11 cellular contexts compared by ENCODE assay signal in the genomic region with DNA sequence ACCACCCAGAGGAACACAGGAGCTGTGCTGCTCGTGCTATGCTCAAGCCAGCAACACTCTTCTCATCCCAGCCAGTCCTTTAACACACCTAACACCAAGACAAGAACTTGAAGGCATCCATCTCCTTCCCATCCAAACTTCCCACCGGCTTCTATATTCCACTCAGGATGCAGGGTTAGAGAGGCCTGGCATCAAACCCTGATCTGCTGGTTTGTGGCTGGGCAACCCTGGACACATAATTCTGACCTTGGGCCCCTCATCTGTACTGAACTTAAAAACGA. TPM values are rescaled to one million over a fixed set of nuclear protein-coding genes. Genes with fewer than 3 reads are reported as not detected.
A peak's percentile ranks its signal among the peaks of the same experiment; 100 is the strongest.
DNase-seq lines count a peak whose midpoint lies in the region; ATAC-seq, FAIRE-seq and TF ChIP-seq lines count a peak whose summit lies in the region.
"Had no signal": no experiment of that assay in that cellular context is flagged by ENCODE, and none has a peak within 500 bp of the region (broad histone marks: within the 10 kb centered on the region; RNA-seq: fewer than 3 reads in every experiment).

No MANE protein-coding gene starts in this region.

- H3K79me2 ChIP-seq in endothelial cell of umbilical vein (ENCODE audit: control insufficient read depth, insufficient read depth, low read length) (peaks cover 30% of the 10 kb centered on the region), HepG2 (ENCODE audit: insufficient read depth, low read length) (no peaks in the 10 kb centered on the region)

- peak overlapping the region in 1 of 3 experiments; percentile 81 for H3K4me3 ChIP-seq in endothelial cell of umbilical vein (replicated peaks in 1 of 3; ENCODE audit: insufficient read depth in 1 of 3, low read depth in 1 of 3, low read length in 3 of 3)
- H3K4me3 ChIP-seq in HepG2 (replicated peaks in 1 of 3; ENCODE audit: insufficient read depth in 1 of 3, low read depth in 2 of 3, low read length in 3 of 3) = no peak overlapping the region
- no peak overlapping the region for H3K4me3 ChIP-seq in WERI-Rb-1 (ENCODE audit: low read depth, low read length)
- H3K4me3 ChIP-seq: lung had no signal

- H3K27me3 ChIP-seq in endothelial cell of umbilical vein (ENCODE audit: control insufficient read depth in 2 of 2, insufficient read depth in 2 of 2, low read length in 2 of 2) (no peaks in the 10 kb centered on the region), HepG2 (ENCODE audit: control insufficient read depth in 1 of 2, insufficient read depth in 2 of 2, low read length in 2 of 2) (no peaks in the 10 kb centered on the region), WERI-Rb-1 (ENCODE audit: insufficient read depth, low read depth, severe bottlenecking) (no peaks in the 10 kb centered on the region)
- H3K27me3 ChIP-seq: Peyer's patch had no signal

- peaks cover 72% of the 10 kb centered on the region for H3K4me1 Mint-ChIP-seq in activated CD4-positive, alpha-beta T cell treated with anti-CD3 and anti-CD28 coated beads for 36 hours
- peaks cover 74% of the 10 kb centered on the region for H3K4me1 Mint-ChIP-seq in stimulated activated effector memory CD8-positive, alpha-beta T cell treated with anti-CD3 and anti-CD28 coated beads, Interleukin-12 subunit alpha, Interleukin-12 subunit beta, amount 100 ng/mL, for 72 hours

- H3K36me3 Mint-ChIP-seq in activated CD4-positive, alpha-beta T cell treated with anti-CD3 and anti-CD28 coated beads for 36 hours (ENCODE audit: low read depth) = peaks cover 55% of the 10 kb centered on the region
- H3K36me3 Mint-ChIP-seq in stimulated activated effector memory CD8-positive, alpha-beta T cell treated with anti-CD3 and anti-CD28 coated beads, Interleukin-12 subunit alpha, Interleukin-12 subunit beta, amount 100 ng/mL, for 72 hours = peaks cover 71% of the 10 kb centered on the region

- ATAC-seq in activated CD4-positive, alpha-beta T cell treated with anti-CD3 and anti-CD28 coated beads for 36 hours = no peak
- ATAC-seq in stimulated activated effector memory CD8-positive, alpha-beta T cell treated with anti-CD3 and anti-CD28 coated beads, Interleukin-12 subunit alpha, Interleukin-12 subunit beta, amount 100 ng/mL, for 72 hours = no peak
- ATAC-seq in HepG2 = no peak

- peak overlapping the region; percentile 99 for H3K4me3 Mint-ChIP-seq in activated CD4-positive, alpha-beta T cell treated with anti-CD3 and anti-CD28 coated beads for 36 hours
- H3K4me3 Mint-ChIP-seq in stimulated activated effector memory CD8-positive, alpha-beta T cell treated with anti-CD3 and anti-CD28 coated beads, Interleukin-12 subunit alpha, Interleukin-12 subunit beta, amount 100 ng/mL, for 72 hours = peak overlapping the region; percentile 99

- POLR2A ChIA-PET in activated CD4-positive, alpha-beta T cell treated with anti-CD3 and anti-CD28 coated beads for 36 hours (lab: Charles Lee) = interaction anchor here (2.7 to 6.8 kb wide), 2 partner anchors 10 to 15 kb away, joined by 12 to 99 read pairs; a partner anchor contains a TSS
- POLR2A ChIA-PET in RWPE1 (lab: Yijun Ruan, JAX; ENCODE audit: low non-redundant PET) = interaction anchor here (0.6 to 0.7 kb wide), 2 partner anchors 12 to 1389 kb away, joined by 3 to 4 read pairs; no protein-coding TSS in a partner anchor
- POLR2A ChIA-PET in endothelial cell of umbilical vein (lab: Charles Lee) = interaction anchor here (1.6 kb wide), 1 partner anchor 13 kb away, joined by 7 read pairs; no protein-coding TSS in a partner anchor
- POLR2A ChIA-PET in HepG2 (lab: Yijun Ruan, JAX) = no interaction called here

- H4K20me1 ChIP-seq in endothelial cell of umbilical vein (replicated peaks; ENCODE audit: control insufficient read depth, extremely low read depth, insufficient read depth, low read length) = no peaks in the 10 kb centered on the region
- no peaks in the 10 kb centered on the region for H4K20me1 ChIP-seq in HepG2 (ENCODE audit: insufficient read depth, low read length)

- no peaks in the 10 kb centered on the region for H3K9me1 ChIP-seq in endothelial cell of umbilical vein (replicated peaks; ENCODE audit: control insufficient read depth, extremely low read depth, insufficient read depth, low read length)

- TF ChIP-seq CTCF in RWPE1 (conservative IDR thresholded peaks at IDR 0.05; ENCODE audit: low read depth) (no peak), endothelial cell of umbilical vein (IDR thresholded peaks at IDR 0.05; ENCODE audit: extremely low read depth in 1 of 2, insufficient read depth in 1 of 2, low read depth in 1 of 2, low read length in 2 of 2) (no peak), HepG2 (CRISPR knock-in tag; IDR thresholded peaks at IDR 0.05) (no peak), WERI-Rb-1 (IDR thresholded peaks at IDR 0.05; ENCODE audit: low read depth, low read length) (no peak)

- in situ Hi-C loops in HepG2 (cut with HindIII; ENCODE audit: extremely low pct_ligation_motif_present, low pct_unique_long_range_greater_than_20kb) = no loop called here

- H3K27ac ChIP-seq in RWPE1 (peak overlapping the region; percentile 96), endothelial cell of umbilical vein (ENCODE audit: insufficient read depth, low read depth, low read length) (no peak overlapping the region), HepG2 (ENCODE audit: extremely low read length, insufficient read depth, low read length) (no peak overlapping the region), WERI-Rb-1 (no peak overlapping the region)

- H3K9ac ChIP-seq in endothelial cell of umbilical vein (replicated peaks; ENCODE audit: extremely low read depth, insufficient read depth, low read length) (peak overlapping the region; percentile 8), HepG2 (ENCODE audit: insufficient read depth, low read depth, low read length) (no peak overlapping the region)

- peaks cover 14 to 21% of the 10 kb centered on the region in 2 experiments for H3K36me3 ChIP-seq in endothelial cell of umbilical vein (ENCODE audit: control insufficient read depth in 2 of 2, extremely low read depth in 1 of 2, insufficient read depth in 2 of 2, low read length in 2 of 2)
- no peaks in the 10 kb centered on the region for H3K36me3 ChIP-seq in HepG2 (replicated peaks in 1 of 2; ENCODE audit: control insufficient read depth in 1 of 2, insufficient read depth in 2 of 2, low read length in 2 of 2)
- peaks cover 63% of the 10 kb centered on the region for H3K36me3 ChIP-seq in WERI-Rb-1

- TF ChIP-seq RAD21 in HepG2 (CRISPR knock-in tag; IDR thresholded peaks at IDR 0.05) = no peak

- WGBS in HepG2 (ENCODE audit: low lambda C conversion rate) = 28% methylated on average over 3 of the region's 3 CpGs

- dilution Hi-C loops in endothelial cell of umbilical vein (cut with MboI; ENCODE audit: extremely low pct_ligation_motif_present, low sequenced_read_pairs) = no loop called here

- H2AFZ ChIP-seq in endothelial cell of umbilical vein (ENCODE audit: low read depth, low read length) (no peak overlapping the region), HepG2 (ENCODE audit: low read length) (no peak overlapping the region)

- H3K27ac Mint-ChIP-seq in activated CD4-positive, alpha-beta T cell treated with anti-CD3 and anti-CD28 coated beads for 36 hours = peak overlapping the region; percentile 99
- peak overlapping the region; percentile 99 for H3K27ac Mint-ChIP-seq in stimulated activated effector memory CD8-positive, alpha-beta T cell treated with anti-CD3 and anti-CD28 coated beads, Interleukin-12 subunit alpha, Interleukin-12 subunit beta, amount 100 ng/mL, for 72 hours

- FAIRE-seq in endothelial cell of umbilical vein (lab: Jason Lieb, UNC) = no peak
- no peak for FAIRE-seq in HepG2 (lab: Jason Lieb, UNC)

- TF ChIP-seq EP300 in HepG2 (IDR thresholded peaks at IDR 0.05; ENCODE audit: low read depth in 2 of 2, low read length in 2 of 2) (no peak), HepG2 (CRISPR knock-in tag; IDR thresholded peaks at IDR 0.05; ENCODE audit: borderline replicate concordance) (no peak)

- no peaks in the 10 kb centered on the region for H3K27me3 Mint-ChIP-seq in activated CD4-positive, alpha-beta T cell treated with anti-CD3 and anti-CD28 coated beads for 36 hours

- peaks cover 16% of the 10 kb centered on the region for H3K4me1 ChIP-seq in endothelial cell of umbilical vein (ENCODE audit: control insufficient read depth, extremely low read depth, insufficient read depth, low read length)
- peaks cover 10% of the 10 kb centered on the region for H3K4me1 ChIP-seq in HepG2 (ENCODE audit: insufficient read depth, low read length)

- no TSS peak for BruUV-seq in endothelial cell of umbilical vein (replicated peaks; lab: Mats Ljungman, UMichigan)
- no TSS peak for BruUV-seq in HepG2 (replicated peaks; lab: Mats Ljungman, UMichigan)

- H3K4me2 ChIP-seq in endothelial cell of umbilical vein (ENCODE audit: insufficient read depth, low read length) (peak overlapping the region; percentile 77), HepG2 (ENCODE audit: low read depth, low read length) (no peak overlapping the region)

- TF ChIP-seq POLR2A in endothelial cell of umbilical vein (IDR thresholded peaks at IDR 0.05; ENCODE audit: low read depth, low read length) (peak; percentile 12), HepG2 (IDR thresholded peaks at IDR 0.05; ENCODE audit: insufficient read depth in 1 of 2, low read depth in 2 of 2, low read length in 2 of 2) (no peak)

- no peak for DNase-seq in activated CD4-positive, alpha-beta T cell treated with anti-CD3 and anti-CD28 coated beads for 36 hours
- DNase-seq in activated CD4-positive, alpha-beta T cell treated with anti-CD3 and anti-CD28 coated beads for 1 hour = no peak
- DNase-seq in RWPE1 (ENCODE audit: low spot score) = no peak
- DNase-seq in endothelial cell of umbilical vein (ENCODE audit: low read depth, low spot score) = no peak
- DNase-seq in stimulated activated effector memory CD8-positive, alpha-beta T cell treated with anti-CD3 and anti-CD28 coated beads, Interleukin-12 subunit alpha, Interleukin-12 subunit beta, amount 100 ng/mL, for 72 hours (ENCODE audit: low spot score in 2 of 2) = no peak
- no peak for DNase-seq in HepG2 (ENCODE audit: low spot score)
- DNase-seq in hepatic stellate cell (ENCODE audit: low spot score) = no peak
- no peak for DNase-seq in WERI-Rb-1
- DNase-seq: Peyer's patch; stimulated activated CD4-positive, alpha-beta T cell treated with anti-CD3 and anti-CD28 coated beads, Interleukin-4, amount 100 ng/mL, for 4 hours had no signal

- CTCF ChIA-PET in activated CD4-positive, alpha-beta T cell treated with anti-CD3 and anti-CD28 coated beads for 36 hours (lab: Charles Lee) = interaction anchor here (1.0 to 2.1 kb wide), 3 partner anchors 12 to 403 kb away, joined by 3 to 6 read pairs (median 4); no protein-coding TSS in a partner anchor
- CTCF ChIA-PET in RWPE1 (lab: Yijun Ruan, JAX) (no interaction called here), endothelial cell of umbilical vein (lab: Charles Lee) (interaction anchor here (1.1 kb wide), 1 partner anchor 11 kb away, joined by 7 read pairs; no protein-coding TSS in a partner anchor), HepG2 (lab: Yijun Ruan, JAX; ENCODE audit: low intra/inter-chr PET ratio, low total read pairs) (no interaction called here)

- no peaks in the 10 kb centered on the region for H3K9me3 ChIP-seq in endothelial cell of umbilical vein (replicated peaks; ENCODE audit: control insufficient read depth, insufficient read depth, low read length)
- H3K9me3 ChIP-seq in HepG2 (ENCODE audit: low read length) = no peaks in the 10 kb centered on the region
- H3K9me3 ChIP-seq in WERI-Rb-1 (ENCODE audit: severe bottlenecking) = no peaks in the 10 kb centered on the region
- H3K9me3 ChIP-seq: Peyer's patch had no signal

- intact Hi-C loops in activated CD4-positive, alpha-beta T cell treated with anti-CD3 and anti-CD28 coated beads for 36 hours (cut with DNase I, micrococcal nuclease) = loop anchor here (5.0 to 10.0 kb wide), 4 partner anchors 153 to 960 kb away; a partner anchor contains a TSS
- intact Hi-C loops in endothelial cell of umbilical vein (cut with micrococcal nuclease) = no loop called here
- intact Hi-C loops in HepG2 (cut with micrococcal nuclease; ENCODE audit: unreplicated experiment) = no loop called here

- no peaks in the 10 kb centered on the region for H3K9me3 Mint-ChIP-seq in activated CD4-positive, alpha-beta T cell treated with anti-CD3 and anti-CD28 coated beads for 36 hours (ENCODE audit: low read depth)
- H3K9me3 Mint-ChIP-seq in stimulated activated effector memory CD8-positive, alpha-beta T cell treated with anti-CD3 and anti-CD28 coated beads, Interleukin-12 subunit alpha, Interleukin-12 subunit beta, amount 100 ng/mL, for 72 hours = no peaks in the 10 kb centered on the region

RNA-seq across cellular contexts. Expression of a gene that starts 5.6 kb away (rescaled TPM):
- 100 to 1,000 TPM; 369 to 376 TPM for total RNA-seq in activated CD4-positive, alpha-beta T cell treated with anti-CD3 and anti-CD28 coated beads for 36 hours
- total RNA-seq in endothelial cell of umbilical vein (0.11 and 0.12 TPM in 2 replicates), HepG2 (2016; rRNA removed; fragmentation: Illumina TruSeq; extraction: Trizol) (0.28 and 0.29 TPM in 2 replicates)
- polyA plus RNA-seq in endothelial cell of umbilical vein (0.06 TPM in 1 of 2 replicates, not detected in the other), HepG2 (2011; rRNA removed) (1.1 and 2.4 TPM in 2 replicates)
- 0.03 TPM in 1 of 2 replicates, not detected in the other for polyA plus RNA-seq in endothelial cell of umbilical vein (2011; cell fraction: cytosol; rRNA removed)
- polyA plus RNA-seq in endothelial cell of umbilical vein (2011; cell fraction: nucleus; rRNA removed) = 0.11 and 0.15 TPM in 2 replicates
- polyA plus RNA-seq in endothelial cell of umbilical vein (2012) = 0.07 TPM in 1 of 2 replicates, not detected in the other
- 0.05 and 0.15 TPM in 2 replicates for polyA minus RNA-seq in endothelial cell of umbilical vein
- polyA minus RNA-seq in endothelial cell of umbilical vein (2011; cell fraction: cytosol; rRNA and poly(A)+ RNA removed) = 47.1 TPM
- polyA minus RNA-seq in endothelial cell of umbilical vein (2011; cell fraction: nucleus; rRNA and poly(A)+ RNA removed) = 0.38 and 0.48 TPM in 2 replicates
- 0.09 TPM in 1 of 2 replicates, not detected in the other for total RNA-seq in HepG2 (2016; cell fraction: cytosol; rRNA removed; fragmentation: Illumina TruSeq; extraction: Trizol; ENCODE audit: low read depth)
- total RNA-seq in HepG2 (2016; cell fraction: insoluble cytoplasmic fraction; rRNA removed; fragmentation: Illumina TruSeq; extraction: Trizol) = 0.12 and 0.22 TPM in 2 replicates
- total RNA-seq in HepG2 (2016; cell fraction: membrane; rRNA removed; fragmentation: Illumina TruSeq; extraction: Trizol) = not detected in 2 replicates
- 0.28 TPM in 1 of 2 replicates, not detected in the other for total RNA-seq in HepG2 (2016; cell fraction: nucleus; rRNA removed; fragmentation: Illumina TruSeq; extraction: Trizol)
- polyA plus RNA-seq in HepG2 (2011; cell fraction: cytosol; rRNA removed) = 0.71 and 1.2 TPM in 2 replicates
- 3.8 and 5.7 TPM in 2 replicates for polyA plus RNA-seq in HepG2 (2011; cell fraction: nucleus; rRNA removed)
- 0.44 and 1.2 TPM in 2 replicates for polyA plus RNA-seq in HepG2 (2012)
- polyA plus RNA-seq in HepG2 (2016; cell fraction: cytosol; fragmentation: Illumina TruSeq; extraction: Trizol; ENCODE audit: low read depth) = not detected in 2 replicates
- 0.15 and 0.21 TPM in 2 replicates for polyA plus RNA-seq in HepG2 (2016; cell fraction: insoluble cytoplasmic fraction; fragmentation: Illumina TruSeq; extraction: Trizol; ENCODE audit: low read depth)
- polyA plus RNA-seq in HepG2 (2016; cell fraction: membrane; fragmentation: Illumina TruSeq; extraction: Trizol; ENCODE audit: low read depth) = 0.08 TPM in 1 of 2 replicates, not detected in the other
- polyA plus RNA-seq in HepG2 (2016; cell fraction: nucleus; fragmentation: Illumina TruSeq; extraction: Trizol; ENCODE audit: insufficient read depth, low read depth) = 0.31 and 0.44 TPM in 2 replicates
- 1.7 and 89.4 TPM in 2 replicates for polyA minus RNA-seq in HepG2 (2011; rRNA and poly(A)+ RNA removed; ENCODE audit: low replicate concordance)
- 0.70 and 1.2 TPM in 2 replicates for polyA minus RNA-seq in HepG2 (2011; cell fraction: cytosol; rRNA and poly(A)+ RNA removed)
- polyA minus RNA-seq in HepG2 (2011; cell fraction: nucleus; rRNA and poly(A)+ RNA removed) = 1.4 and 2.6 TPM in 2 replicates

RNA-seq across cellular contexts. Expression of a gene that starts 15.6 kb away (rescaled TPM):
- total RNA-seq in activated CD4-positive, alpha-beta T cell treated with anti-CD3 and anti-CD28 coated beads for 36 hours = 10 to 100 TPM; 70.1 to 80.1 TPM
- total RNA-seq in endothelial cell of umbilical vein (57.4 and 66.1 TPM in 2 replicates), HepG2 (2016; rRNA removed; fragmentation: Illumina TruSeq; extraction: Trizol) (14.2 and 15.8 TPM in 2 replicates)
- polyA plus RNA-seq in endothelial cell of umbilical vein (70.4 and 82.1 TPM in 2 replicates), HepG2 (2011; rRNA removed) (13.7 and 20.8 TPM in 2 replicates)
- 60.9 and 68.3 TPM in 2 replicates for polyA plus RNA-seq in endothelial cell of umbilical vein (2011; cell fraction: cytosol; rRNA removed)
- polyA plus RNA-seq in endothelial cell of umbilical vein (2011; cell fraction: nucleus; rRNA removed) = 52.5 and 60.0 TPM in 2 replicates
- polyA plus RNA-seq in endothelial cell of umbilical vein (2012) = 41.7 and 45.2 TPM in 2 replicates
- 40.4 and 49.1 TPM in 2 replicates for polyA minus RNA-seq in endothelial cell of umbilical vein
- polyA minus RNA-seq in endothelial cell of umbilical vein (2011; cell fraction: cytosol; rRNA and poly(A)+ RNA removed) = 13.0 TPM
- polyA minus RNA-seq in endothelial cell of umbilical vein (2011; cell fraction: nucleus; rRNA and poly(A)+ RNA removed) = 18.2 and 20.2 TPM in 2 replicates
- total RNA-seq in HepG2 (2016; cell fraction: cytosol; rRNA removed; fragmentation: Illumina TruSeq; extraction: Trizol; ENCODE audit: low read depth) = 18.2 and 19.1 TPM in 2 replicates
- 12.5 and 16.6 TPM in 2 replicates for total RNA-seq in HepG2 (2016; cell fraction: insoluble cytoplasmic fraction; rRNA removed; fragmentation: Illumina TruSeq; extraction: Trizol)
- total RNA-seq in HepG2 (2016; cell fraction: membrane; rRNA removed; fragmentation: Illumina TruSeq; extraction: Trizol) = 37.4 and 37.5 TPM in 2 replicates
- 9.5 and 10.1 TPM in 2 replicates for total RNA-seq in HepG2 (2016; cell fraction: nucleus; rRNA removed; fragmentation: Illumina TruSeq; extraction: Trizol)
- 13.4 and 18.8 TPM in 2 replicates for polyA plus RNA-seq in HepG2 (2011; cell fraction: cytosol; rRNA removed)
- polyA plus RNA-seq in HepG2 (2011; cell fraction: nucleus; rRNA removed) = 21.0 and 23.0 TPM in 2 replicates
- polyA plus RNA-seq in HepG2 (2012) = 10.2 and 13.2 TPM in 2 replicates
- 25.8 and 27.8 TPM in 2 replicates for polyA plus RNA-seq in HepG2 (2016; cell fraction: cytosol; fragmentation: Illumina TruSeq; extraction: Trizol; ENCODE audit: low read depth)
- 14.5 and 18.7 TPM in 2 replicates for polyA plus RNA-seq in HepG2 (2016; cell fraction: insoluble cytoplasmic fraction; fragmentation: Illumina TruSeq; extraction: Trizol; ENCODE audit: low read depth)
- polyA plus RNA-seq in HepG2 (2016; cell fraction: membrane; fragmentation: Illumina TruSeq; extraction: Trizol; ENCODE audit: low read depth) = 34.2 and 39.7 TPM in 2 replicates
- 20.6 and 22.6 TPM in 2 replicates for polyA plus RNA-seq in HepG2 (2016; cell fraction: nucleus; fragmentation: Illumina TruSeq; extraction: Trizol; ENCODE audit: insufficient read depth, low read depth)
- 18.9 and 30.7 TPM in 2 replicates for polyA minus RNA-seq in HepG2 (2011; rRNA and poly(A)+ RNA removed; ENCODE audit: low replicate concordance)
- polyA minus RNA-seq in HepG2 (2011; cell fraction: cytosol; rRNA and poly(A)+ RNA removed) = 8.0 and 10.6 TPM in 2 replicates
- polyA minus RNA-seq in HepG2 (2011; cell fraction: nucleus; rRNA and poly(A)+ RNA removed) = 3.9 and 8.0 TPM in 2 replicates

Comparison
In these comparisons a context has a peak if more than half of its experiments do, and no peak if none do; other contexts are left out.
1. RNA of a gene that starts 5.6 kb away (total RNA-seq): 369 to 376 TPM in activated CD4-positive, alpha-beta T cell treated with anti-CD3 and anti-CD28 coated beads for 36 hours; 0.09 to 0.29 TPM in HepG2 and 0.11 to 0.12 TPM in endothelial cell of umbilical vein; every median in the first group is over 100 times any median in the second.
2. CTCF ChIA-PET loops: an anchor here in activated CD4-positive, alpha-beta T cell treated with anti-CD3 and anti-CD28 coated beads for 36 hours (1.0 to 2.1 kb wide) and endothelial cell of umbilical vein (1.1 kb wide); none called in RWPE1 and HepG2.
3. intact Hi-C loops: an anchor here in activated CD4-positive, alpha-beta T cell treated with anti-CD3 and anti-CD28 coated beads for 36 hours (5.0 to 10.0 kb wide); none called in endothelial cell of umbilical vein and HepG2.